Comparison of ENCODE assay signal across 1 cellular context in genomic region chr5:124737651-124738050, GRCh38.
TF ChIP-seq lines count a peak whose summit lies in the region.

No MANE protein-coding gene starts in this region.

TF ChIP-seq in WTC11, 78 proteins besides CTCF, POLR2A, EP300 and RAD21 (continued from another document):
- 0 out of 2 replicates have a peak, but pooled peaks have one; percentile 29 for TF ChIP-seq ZNF532 (CRISPR knock-in tag; IDR thresholded peaks at IDR 0.05; ENCODE audit: borderline replicate concordance)
